Comparison of ENCODE assay signal across 13 cellular contexts in genomic region chr11:106173291-106173690, GRCh38.
"Had no signal": no experiment of that assay in that cellular context is flagged by ENCODE, and none has a peak within 500 bp of the region (broad histone marks: within the 10 kb centered on the region; RNA-seq: fewer than 3 reads in every experiment).

No MANE protein-coding gene starts in this region.

- H3K4me3 ChIP-seq: heart left ventricle, ovary, right atrium auricular region, sigmoid colon, skin epidermis had no signal

- H3K36me3 ChIP-seq: heart left ventricle, ovary, right atrium auricular region, sigmoid colon had no signal

- H3K27me3 ChIP-seq: heart left ventricle, ovary, right atrium auricular region, sigmoid colon had no signal

- ATAC-seq: effector memory CD8-positive, alpha-beta T cell; heart left ventricle; left lobe of liver; natural killer cell had no signal

- H3K27ac ChIP-seq: heart left ventricle, ovary, right atrium auricular region, sigmoid colon had no signal

- H3K4me1 Mint-ChIP-seq: natural killer cell, neural crest cell had no signal

- DNase-seq: effector memory CD8-positive, alpha-beta T cell; erythroblast; heart left ventricle; hypothalamus; natural killer cell; ovary; sigmoid colon; stimulated activated naive CD4-positive, alpha-beta T cell treated with Interleukin-2 at 50 U/mL for 16 hours had no signal

- H3K27ac Mint-ChIP-seq: effector memory CD8-positive, alpha-beta T cell; natural killer cell had no signal

- H3K4me1 ChIP-seq: heart left ventricle, right atrium auricular region, sigmoid colon had no signal

- H3K9me3 ChIP-seq: ovary, right atrium auricular region, sigmoid colon had no signal

- H3K4me3 Mint-ChIP-seq: effector memory CD8-positive, alpha-beta T cell; mesothelial cell of epicardium; natural killer cell; neural crest cell had no signal

- H3K36me3 Mint-ChIP-seq: natural killer cell had no signal
